9 cellular contexts compared by ENCODE assay signal in genomic region chr4:38075370-38076152, GRCh38.
DNase-seq lines count a peak whose midpoint lies in the region; ATAC-seq and TF ChIP-seq lines count a peak whose summit lies in the region.
"Had no signal": no experiment of that assay in that cellular context is flagged by ENCODE, and none has a peak within 500 bp of the region (broad histone marks: within the 10 kb centered on the region; RNA-seq: fewer than 3 reads in every experiment).

No MANE protein-coding gene starts in this region.

- H3K27me3 ChIP-seq in layer of hippocampus (ENCODE audit: control insufficient read depth, insufficient read depth, low read length) (no peaks in the 10 kb centered on the region), upper lobe of right lung (no peaks in the 10 kb centered on the region)

- CTCF ChIA-PET in activated CD4-positive, alpha-beta T cell treated with anti-CD3 and anti-CD28 coated beads for 36 hours (lab: Charles Lee): no interaction called here

- no peak for DNase-seq in activated CD4-positive, alpha-beta T cell treated with anti-CD3 and anti-CD28 coated beads for 36 hours
- DNase-seq in activated CD4-positive, alpha-beta T cell treated with anti-CD3 and anti-CD28 coated beads, Interleukin-2, amount 50 U/mL, for 1 hour: no peak
- DNase-seq in upper lobe of right lung (no peak), SW480 (ENCODE audit: low spot score) (no peak)
- no peak for DNase-seq in activated naive CD4-positive, alpha-beta T cell treated with Interleukin-2 at 50 U/mL for 16 hours
- DNase-seq: 8988T had no signal

- no peaks in the 10 kb centered on the region for H3K9me3 Mint-ChIP-seq in activated CD4-positive, alpha-beta T cell treated with anti-CD3 and anti-CD28 coated beads for 36 hours (ENCODE audit: low read depth)

- POLR2A ChIA-PET in activated CD4-positive, alpha-beta T cell treated with anti-CD3 and anti-CD28 coated beads for 36 hours (lab: Charles Lee): interaction anchor here (0.7 kb wide), 1 partner anchor 56 kb away, joined by 3 read pairs; no protein-coding TSS in a partner anchor

- H3K4me3 Mint-ChIP-seq in activated CD4-positive, alpha-beta T cell treated with anti-CD3 and anti-CD28 coated beads for 36 hours: no peak overlapping the region

- H3K27me3 Mint-ChIP-seq in activated CD4-positive, alpha-beta T cell treated with anti-CD3 and anti-CD28 coated beads for 36 hours: no peaks in the 10 kb centered on the region

- peaks cover 42% of the 10 kb centered on the region for H3K4me1 Mint-ChIP-seq in activated CD4-positive, alpha-beta T cell treated with anti-CD3 and anti-CD28 coated beads for 36 hours

- H3K4me3 ChIP-seq in upper lobe of right lung: no peak overlapping the region

- peak overlapping the region; percentile 12 for H3K27ac Mint-ChIP-seq in activated CD4-positive, alpha-beta T cell treated with anti-CD3 and anti-CD28 coated beads for 36 hours

- peaks cover 29% of the 10 kb centered on the region for H3K36me3 Mint-ChIP-seq in activated CD4-positive, alpha-beta T cell treated with anti-CD3 and anti-CD28 coated beads for 36 hours (ENCODE audit: low read depth)

- H3K27ac ChIP-seq in angular gyrus (ENCODE audit: low read depth, low read length): peak overlapping the region; percentile 5
- peak overlapping the region; percentile 32 for H3K27ac ChIP-seq in layer of hippocampus (ENCODE audit: low read depth, low read length)
- peak overlapping the region; percentile 51 for H3K27ac ChIP-seq in upper lobe of right lung

- no peaks in the 10 kb centered on the region for H3K9me3 ChIP-seq in upper lobe of right lung

- H3K4me1 ChIP-seq in upper lobe of right lung: peaks cover 33% of the 10 kb centered on the region

- intact Hi-C loops in activated CD4-positive, alpha-beta T cell treated with anti-CD3 and anti-CD28 coated beads for 36 hours (cut with DNase I, micrococcal nuclease): loop anchor here in 1 of 2 experiments (5.0 kb wide), 1 partner anchor 57 kb away; no protein-coding TSS in a partner anchor
- intact Hi-C loops in upper lobe of right lung (cut with DNase I): no loop called here

- TF ChIP-seq CTCF in upper lobe of right lung (IDR thresholded peaks at IDR 0.05): no peak

- H3K36me3 ChIP-seq in upper lobe of right lung: peaks cover 6% of the 10 kb centered on the region

- ATAC-seq in activated CD4-positive, alpha-beta T cell treated with anti-CD3 and anti-CD28 coated beads for 36 hours: no peak
- ATAC-seq in upper lobe of right lung (peak; percentile 79), HG03045 (IDR thresholded peaks at IDR 0.05; ENCODE audit: unreplicated experiment) (no peak)
